30 cellular contexts compared by ENCODE assay signal in genomic region chr16:82293671-82294070, GRCh38.
A peak's percentile ranks its signal among the peaks of the same experiment; 100 is the strongest.
DNase-seq lines count a peak whose midpoint lies in the region; ATAC-seq and TF ChIP-seq lines count a peak whose summit lies in the region.
"Had no signal": no experiment of that assay in that cellular context is flagged by ENCODE, and none has a peak within 500 bp of the region (broad histone marks: within the 10 kb centered on the region; RNA-seq: fewer than 3 reads in every experiment).

No MANE protein-coding gene starts in this region.

- H2BK120ac ChIP-seq in trophoblast cell (ENCODE audit: insufficient read depth, low read length, poor library complexity), result no peak overlapping the region

- H3K27ac Mint-ChIP-seq in CD14-positive monocyte, result no peak overlapping the region
- H3K27ac Mint-ChIP-seq: B cell; CD4-positive, alpha-beta memory T cell; CD4-positive, alpha-beta T cell; CD4-positive, CD25-positive, alpha-beta regulatory T cell; CD8-positive, alpha-beta memory T cell; CD8-positive, alpha-beta T cell had no signal

- WGBS in trophoblast cell (ENCODE audit: extremely low coverage, insufficient coverage, insufficient read length), result no CpG with 5 or more reads among the region's 2 CpGs

- DNase-seq in osteoblast (ENCODE audit: insufficient read length, low spot score, missing footprints) (peak; percentile 13), trophoblast cell (peak; percentile 74 to 93), CD14-positive monocyte (ENCODE audit: low spot score) (no peak)
- DNase-seq: 8988T; ACHN; AML-193; BE2C; C1 segment of cervical spinal cord; Caco-2; Calu3; CD4-positive, alpha-beta memory T cell; CD4-positive, alpha-beta T cell; CD4-positive, CD25-positive, alpha-beta regulatory T cell; CD8-positive, alpha-beta memory T cell; CD8-positive, alpha-beta T cell; COR-L47; DMS 273 treated with DMSO at 0.1 percent for 48 hours; DMS153; DMS53; DMS79; DMS79 treated with DMSO at 0.1 percent for 48 hours; DND-41; EL had no signal

- no peak overlapping the region for H3K27ac ChIP-seq in osteoblast (ENCODE audit: low read depth, low read length)
- no peak overlapping the region for H3K27ac ChIP-seq in trophoblast cell (ENCODE audit: low read depth, low read length)
- H3K27ac ChIP-seq: 22Rv1; A549; BLaER1; BLaER1 treated with 17β-estradiol and CSF1 and Interleukin-3, amounts not matched to agents 10 nM and 100 nM; C4-2B had no signal

- H2AFZ ChIP-seq in osteoblast (ENCODE audit: low read length) (no peak overlapping the region), trophoblast cell (ENCODE audit: insufficient read depth, low read length, poor library complexity) (no peak overlapping the region)

- no peaks in the 10 kb centered on the region for H3K79me2 ChIP-seq in osteoblast (ENCODE audit: insufficient read depth, low read length)
- no peaks in the 10 kb centered on the region for H3K79me2 ChIP-seq in trophoblast cell (ENCODE audit: control insufficient read depth, insufficient read depth, low read length, poor library complexity)

- H4K20me1 ChIP-seq in osteoblast (ENCODE audit: insufficient read depth, low read length), result no peaks in the 10 kb centered on the region
- H4K20me1 ChIP-seq: BLaER1; BLaER1 treated with 17β-estradiol and CSF1 and Interleukin-3, amounts not matched to agents 10 nM and 100 nM had no signal

- H3K4me2 ChIP-seq in osteoblast (ENCODE audit: insufficient read depth, low read length) (no peak overlapping the region), trophoblast cell (ENCODE audit: low read length) (no peak overlapping the region)
- H3K4me2 ChIP-seq: A549; BLaER1; BLaER1 treated with 17β-estradiol and CSF1 and Interleukin-3, amounts not matched to agents 10 nM and 100 nM had no signal

- H3K9me3 Mint-ChIP-seq in CD14-positive monocyte, result peaks cover 0 to 4% (median 0%) of the 10 kb centered on the region in 7 donors
- H3K9me3 Mint-ChIP-seq: CD4-positive, alpha-beta memory T cell; CD4-positive, alpha-beta T cell; CD8-positive, alpha-beta memory T cell; CD8-positive, alpha-beta T cell had no signal

- H3K36me3 ChIP-seq in osteoblast (ENCODE audit: insufficient read depth, low read length), result no peaks in the 10 kb centered on the region
- no peaks in the 10 kb centered on the region for H3K36me3 ChIP-seq in trophoblast cell (ENCODE audit: control insufficient read depth in 1 of 2, insufficient read depth in 2 of 2, low read length in 2 of 2)
- H3K36me3 ChIP-seq: BE2C; BLaER1; BLaER1 treated with 17β-estradiol and CSF1 and Interleukin-3, amounts not matched to agents 10 nM and 100 nM had no signal

- TF ChIP-seq CTCF in osteoblast (IDR thresholded peaks at IDR 0.05; ENCODE audit: extremely low read depth, low read depth, low read length) (no peak), CD14-positive monocyte (IDR thresholded peaks at IDR 0.05) (no peak)

- H4K91ac ChIP-seq in trophoblast cell (ENCODE audit: low read depth, low read length), result no peak overlapping the region

- H4K12ac ChIP-seq in trophoblast cell (ENCODE audit: low read depth, low read length), result no peak overlapping the region

- no peaks in the 10 kb centered on the region for H3K36me3 Mint-ChIP-seq in CD14-positive monocyte
- H3K36me3 Mint-ChIP-seq: CD4-positive, alpha-beta memory T cell; CD4-positive, CD25-positive, alpha-beta regulatory T cell; CD8-positive, alpha-beta memory T cell; CD8-positive, alpha-beta T cell had no signal

- H2BK12ac ChIP-seq in trophoblast cell (ENCODE audit: low read length), result no peak overlapping the region

- H3K4me1 Mint-ChIP-seq in CD14-positive monocyte, result no peaks in the 10 kb centered on the region
- H3K4me1 Mint-ChIP-seq: B cell; CD4-positive, alpha-beta memory T cell; CD4-positive, CD25-positive, alpha-beta regulatory T cell; CD8-positive, alpha-beta memory T cell had no signal

- no peaks in the 10 kb centered on the region for H3K79me1 ChIP-seq in trophoblast cell (ENCODE audit: low read length)

- intact Hi-C loops in CD14-positive monocyte (cut with micrococcal nuclease), result no loop called here

- no peak overlapping the region for H4K8ac ChIP-seq in trophoblast cell (ENCODE audit: low read depth, low read length)

- H3K4me1 ChIP-seq in osteoblast (ENCODE audit: insufficient read depth, low read length) (no peaks in the 10 kb centered on the region), trophoblast cell (ENCODE audit: control insufficient read depth in 1 of 2, insufficient read depth in 2 of 2, low read length in 2 of 2) (no peaks in the 10 kb centered on the region)
- H3K4me1 ChIP-seq: A549; BE2C; BLaER1; BLaER1 treated with 17β-estradiol and CSF1 and Interleukin-3, amounts not matched to agents 10 nM and 100 nM; Caco-2 had no signal

- H3K27me3 Mint-ChIP-seq in CD14-positive monocyte (ENCODE audit: low read depth in 3 of 3), result peaks cover 11 to 18% (median 16%) of the 10 kb centered on the region in 3 donors

- ATAC-seq in HG03108 (IDR thresholded peaks at IDR 0.05; ENCODE audit: unreplicated experiment), result no peak
- ATAC-seq: A549; CD8-positive, alpha-beta T cell had no signal

- no peaks in the 10 kb centered on the region for H3K27me3 ChIP-seq in osteoblast (ENCODE audit: insufficient read depth, low read length)
- no peaks in the 10 kb centered on the region for H3K27me3 ChIP-seq in trophoblast cell (ENCODE audit: insufficient read depth, low read length)
- H3K27me3 ChIP-seq: BE2C; BLaER1; BLaER1 treated with 17β-estradiol and CSF1 and Interleukin-3, amounts not matched to agents 10 nM and 100 nM had no signal

- H3K4me3 ChIP-seq in osteoblast (ENCODE audit: insufficient read depth, low read length) (no peak overlapping the region), trophoblast cell (ENCODE audit: low read depth, low read length) (no peak overlapping the region)
- H3K4me3 ChIP-seq: A549; BLaER1; BLaER1 treated with 17β-estradiol and CSF1 and Interleukin-3, amounts not matched to agents 10 nM and 100 nM had no signal

- H3K9me3 ChIP-seq in osteoblast (ENCODE audit: low read depth, low read length) (no peaks in the 10 kb centered on the region), trophoblast cell (ENCODE audit: insufficient read depth, low read depth, low read length) (peaks cover 2% of the 10 kb centered on the region)
- H3K9me3 ChIP-seq: A549, BE2C, BLaER1 had no signal

- H3K23ac ChIP-seq in trophoblast cell (ENCODE audit: low read length), result no peak overlapping the region

- H2AK5ac ChIP-seq in trophoblast cell (ENCODE audit: low read length), result no peak overlapping the region

- H3K4me3 Mint-ChIP-seq in CD14-positive monocyte, result no peak overlapping the region
- H3K4me3 Mint-ChIP-seq: B cell; CD4-positive, alpha-beta memory T cell; CD4-positive, alpha-beta T cell; CD4-positive, CD25-positive, alpha-beta regulatory T cell; CD8-positive, alpha-beta memory T cell; CD8-positive, alpha-beta T cell had no signal

- no peak overlapping the region for H2BK5ac ChIP-seq in trophoblast cell (ENCODE audit: low read depth, low read length, poor library complexity)

- H3K9ac ChIP-seq in trophoblast cell (ENCODE audit: low read length), result no peak overlapping the region
- H3K9ac ChIP-seq: BLaER1; BLaER1 treated with 17β-estradiol and CSF1 and Interleukin-3, amounts not matched to agents 10 nM and 100 nM had no signal

- no peak overlapping the region for H3K4ac ChIP-seq in trophoblast cell (ENCODE audit: low read depth, low read length)

- H3K14ac ChIP-seq in trophoblast cell (ENCODE audit: low read length), result no peak overlapping the region

- no peak overlapping the region for H3K18ac ChIP-seq in trophoblast cell (ENCODE audit: low read length)
